Comparison of ENCODE assay signal across 2 cellular contexts in genomic region chr16:16211404-16211803, GRCh38.
TF ChIP-seq lines count a peak whose summit lies in the region.

No MANE protein-coding gene starts in this region.

TF ChIP-seq in K562, 482 proteins besides CTCF, POLR2A, EP300 and RAD21:
- TF ChIP-seq BCOR (IDR thresholded peaks at IDR 0.05) (peak; percentile 61), RBM25 (IDR thresholded peaks at IDR 0.05; ENCODE audit: low read depth, low read length, severe bottlenecking) (peak; percentile 67), ZFP36 (IDR thresholded peaks at IDR 0.05; ENCODE audit: low read depth, low read length, partially characterized antibody) (peak; percentile 29)

TF ChIP-seq in HepG2, 621 proteins besides CTCF, POLR2A, EP300 and RAD21:
- TF ChIP-seq ZMYM3 (CRISPR knock-in tag; IDR thresholded peaks at IDR 0.05) (peak; percentile 52; the same call in 1 of the 2 replicates), ZNF768 (CRISPR knock-in tag; IDR thresholded peaks at IDR 0.05) (peak; percentile 51; the same call in 1 of the 2 replicates), ZKSCAN1 (IDR thresholded peaks at IDR 0.05; ENCODE audit: low read length) (peak; percentile 15; the same call in 1 of the 2 replicates), ZNF629 (CRISPR knock-in tag; conservative IDR thresholded peaks at IDR 0.05) (peak; percentile 63)
